Comparison of ENCODE assay signal across 8 cellular contexts in genomic region chr6:89412071-89413005, GRCh38. TPM values are rescaled to one million over a fixed set of nuclear protein-coding genes. Genes with fewer than 3 reads are reported as not detected.
DNase-seq lines count a peak whose midpoint lies in the region; ATAC-seq and TF ChIP-seq lines count a peak whose summit lies in the region.

A gene with protein sequence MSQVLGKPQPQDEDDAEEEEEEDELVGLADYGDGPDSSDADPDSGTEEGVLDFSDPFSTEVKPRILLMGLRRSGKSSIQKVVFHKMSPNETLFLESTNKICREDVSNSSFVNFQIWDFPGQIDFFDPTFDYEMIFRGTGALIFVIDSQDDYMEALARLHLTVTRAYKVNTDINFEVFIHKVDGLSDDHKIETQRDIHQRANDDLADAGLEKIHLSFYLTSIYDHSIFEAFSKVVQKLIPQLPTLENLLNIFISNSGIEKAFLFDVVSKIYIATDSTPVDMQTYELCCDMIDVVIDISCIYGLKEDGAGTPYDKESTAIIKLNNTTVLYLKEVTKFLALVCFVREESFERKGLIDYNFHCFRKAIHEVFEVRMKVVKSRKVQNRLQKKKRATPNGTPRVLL (minus strand): TSS chr6:89412273. CDS start chr6:89411993, 280 bp downstream.

- H3K27ac ChIP-seq in 22Rv1 (peak within 1 kb of the TSS; percentile 38), lung (ENCODE audit: low read depth in 1 of 2, low read length in 1 of 2) (peak within 1 kb of the TSS; percentile 76 to 92)

- H3K27me3 ChIP-seq in lung (ENCODE audit: control insufficient read depth, insufficient read depth) = no peaks in the 10 kb centered on the region

- TF ChIP-seq CTCF in 22Rv1 (IDR thresholded peaks at IDR 0.05) (no peak), lung (IDR thresholded peaks at IDR 0.05; ENCODE audit: control extremely low read depth, extremely low read depth) (no peak)

- DNase-seq in NCI-H2171 treated with DMSO at 0.1 percent for 48 hours (lab: John Stamatoyannopoulos, UW) (peak; percentile 86), dermis blood vessel endothelial cell (peak; percentile 19), lung (ENCODE audit: low spot score) (peak; percentile 80)
- DNase-seq in activated CD4-positive, alpha-beta T cell treated with anti-CD3 and anti-CD28 coated beads, Interleukin-2, amount 50 U/mL, for 1 hour = peak; percentile 50
- DNase-seq in stimulated activated CD4-positive, alpha-beta T cell treated with anti-CD3 and anti-CD28 coated beads, TNF-alpha, amount 100 ng/mL, for 4 hours (ENCODE audit: low read depth in 3 of 3) = peak; percentile 29 to 52 (median 41)

- peaks cover 0 to 4% of the 10 kb centered on the region in 2 donors for H3K4me1 ChIP-seq in lung (ENCODE audit: control insufficient read depth in 2 of 2, insufficient read depth in 2 of 2, low read length in 2 of 2)

- 0 to 1% methylated on average over 65 to 85 of the region's 85 CpGs for WGBS in lung, 2 donors

- H3K4me3 ChIP-seq in lung = peak within 1 kb of the TSS; percentile 84

- no peaks in the 10 kb centered on the region for H3K36me3 ChIP-seq in lung (ENCODE audit: control insufficient read depth in 2 of 2, insufficient read depth in 2 of 2, low read length in 2 of 2)

- ATAC-seq in GM18508 (IDR thresholded peaks at IDR 0.05; ENCODE audit: insufficient read depth, unreplicated experiment) (peak; percentile 60), HG03025 (IDR thresholded peaks at IDR 0.05; ENCODE audit: low FRiP score, unreplicated experiment) (peak; percentile 73), lung (ENCODE audit: insufficient read depth, low FRiP score) (peak; percentile 84)

- H3K9me3 ChIP-seq in lung (ENCODE audit: control insufficient read depth in 2 of 2, insufficient read depth in 1 of 2, low read length in 1 of 2) = no peaks in the 10 kb centered on the region

RNA-seq across cellular contexts. Expression of the gene that starts here (rescaled TPM):
- total RNA-seq in dermis blood vessel endothelial cell (0.51 and 1.2 TPM in 2 replicates), lung (10 to 100 TPM; 12.7 to 40.2 TPM)
- 10 to 100 TPM; 16.4 to 17.1 TPM for polyA plus RNA-seq in lung

Comparison
In these comparisons a context has a peak if more than half of its experiments do, and no peak if none do; other contexts are left out.
1. Peak in every context shown above with its lines: DNase-seq, ATAC-seq, H3K4me3 ChIP-seq and H3K27ac ChIP-seq.
2. DNase-seq: peak in every context shown above with its lines; median percentile 86 in NCI-H2171 treated with DMSO at 0.1 percent for 48 hours; 80 in lung; 50 in activated CD4-positive, alpha-beta T cell treated with anti-CD3 and anti-CD28 coated beads, Interleukin-2, amount 50 U/mL, for 1 hour; 41 in stimulated activated CD4-positive, alpha-beta T cell treated with anti-CD3 and anti-CD28 coated beads, TNF-alpha, amount 100 ng/mL, for 4 hours; 19 in dermis blood vessel endothelial cell.